Comparison of ENCODE assay signal across 19 cellular contexts in genomic region chr2:233048569-233049193, GRCh38. TPM values are rescaled to one million over a fixed set of nuclear protein-coding genes. Genes with fewer than 3 reads are reported as not detected.
"Had no signal": no experiment of that assay in that cellular context is flagged by ENCODE, and none has a peak within 500 bp of the region (broad histone marks: within the 10 kb centered on the region; RNA-seq: fewer than 3 reads in every experiment).

No MANE protein-coding gene starts in this region.

- ATAC-seq: activated CD4-positive, alpha-beta T cell treated with anti-CD3 and anti-CD28 coated beads for 36 hours; activated T-helper 17 cell treated with anti-CD3 and anti-CD28 coated beads, Interleukin-2, amount 50 U/mL, for 72 hours had no signal

- DNase-seq: activated CD4-positive, alpha-beta memory T cell treated with anti-CD3 and anti-CD28 coated beads, Interleukin-2, amount 10 ng/mL, durations not matched to agents 7 days and 5 days; activated CD4-positive, alpha-beta T cell treated with anti-CD3 and anti-CD28 coated beads for 36 hours; activated CD8-positive, alpha-beta memory T cell treated with anti-CD3 and anti-CD28 coated beads, Interleukin-2, amount 50 U/mL, for 4 hours; activated naive CD4-positive, alpha-beta T cell treated with anti-CD3 and anti-CD28 coated beads, Interleukin-2, amount 50 U/mL, for 16 hours; foreskin fibroblast; ovary; stimulated activated CD4-positive, alpha-beta T cell treated with anti-CD3 and anti-CD28 coated beads, Interleukin-4, amount 100 ng/mL, for 4 hours; T1000 had no signal

- H3K27ac ChIP-seq: adrenal gland, esophagus muscularis mucosa, ovary, tibial artery, VCaP had no signal

- H3K27me3 ChIP-seq: adrenal gland, ovary, tibial artery had no signal

- H3K4me1 Mint-ChIP-seq: activated CD4-positive, alpha-beta T cell treated with anti-CD3 and anti-CD28 coated beads for 36 hours had no signal

- H3K4me1 ChIP-seq: adrenal gland, esophagus muscularis mucosa had no signal

- H3K9me3 ChIP-seq: adrenal gland, esophagus muscularis mucosa, ovary, tibial artery had no signal

- H3K4me3 ChIP-seq: adrenal gland, esophagus muscularis mucosa, ovary, tibial artery had no signal

- H3K4me3 Mint-ChIP-seq: activated CD4-positive, alpha-beta memory T cell treated with anti-CD3 and anti-CD28 coated beads, Interleukin-2, amount 10 ng/mL, durations not matched to agents 7 days and 5 days; activated CD4-positive, alpha-beta T cell treated with anti-CD3 and anti-CD28 coated beads for 36 hours; activated T-helper 17 cell treated with anti-CD3 and anti-CD28 coated beads, Interleukin-2, amount 50 U/mL, for 72 hours; central memory CD8-positive, alpha-beta T cell; dendritic cell treated with granulocyte-macrophage colony-stimulating factor and Interleukin-4, amounts not matched to agents 40 ng/mL and 50 ng/mL, for 4 days had no signal

- H3K27ac Mint-ChIP-seq: activated CD4-positive, alpha-beta memory T cell treated with anti-CD3 and anti-CD28 coated beads, Interleukin-2, amount 10 ng/mL, durations not matched to agents 7 days and 5 days; activated CD4-positive, alpha-beta T cell treated with anti-CD3 and anti-CD28 coated beads for 36 hours; dendritic cell treated with granulocyte-macrophage colony-stimulating factor and Interleukin-4, amounts not matched to agents 40 ng/mL and 50 ng/mL, for 4 days had no signal

- H3K9me3 Mint-ChIP-seq: activated CD4-positive, alpha-beta memory T cell treated with anti-CD3 and anti-CD28 coated beads, Interleukin-2, amount 10 ng/mL, durations not matched to agents 7 days and 5 days; activated T-helper 17 cell treated with anti-CD3 and anti-CD28 coated beads, Interleukin-2, amount 50 U/mL, for 72 hours; central memory CD8-positive, alpha-beta T cell; dendritic cell treated with granulocyte-macrophage colony-stimulating factor and Interleukin-4, amounts not matched to agents 40 ng/mL and 50 ng/mL, for 4 days had no signal

- H3K36me3 ChIP-seq: adrenal gland, esophagus muscularis mucosa, ovary, tibial artery had no signal

- H3K27me3 Mint-ChIP-seq: activated CD4-positive, alpha-beta T cell treated with anti-CD3 and anti-CD28 coated beads for 36 hours; activated T-helper 17 cell treated with anti-CD3 and anti-CD28 coated beads, Interleukin-2, amount 50 U/mL, for 72 hours; central memory CD8-positive, alpha-beta T cell had no signal

RNA-seq across cellular contexts. Expression of gene NEU2, which starts 16.2 kb away (rescaled TPM):
- total RNA-seq: activated CD4-positive, alpha-beta memory T cell treated with anti-CD3 and anti-CD28 coated beads, Interleukin-2, amount 10 ng/mL, durations not matched to agents 7 days and 5 days; activated CD4-positive, alpha-beta T cell treated with anti-CD3 and anti-CD28 coated beads for 36 hours; activated T-helper 17 cell treated with anti-CD3 and anti-CD28 coated beads, Interleukin-2, amount 50 U/mL, for 72 hours; adrenal gland; esophagus muscularis mucosa; lung microvascular endothelial cell; ovary; renal cortical epithelial cell; SK-MEL-5; skeletal muscle tissue had no signal

RNA-seq across cellular contexts. Expression of gene NGEF, which starts 35.6 kb away (rescaled TPM):
- total RNA-seq: lung microvascular endothelial cell, SK-MEL-5 had no signal
